In the genomic region with DNA sequence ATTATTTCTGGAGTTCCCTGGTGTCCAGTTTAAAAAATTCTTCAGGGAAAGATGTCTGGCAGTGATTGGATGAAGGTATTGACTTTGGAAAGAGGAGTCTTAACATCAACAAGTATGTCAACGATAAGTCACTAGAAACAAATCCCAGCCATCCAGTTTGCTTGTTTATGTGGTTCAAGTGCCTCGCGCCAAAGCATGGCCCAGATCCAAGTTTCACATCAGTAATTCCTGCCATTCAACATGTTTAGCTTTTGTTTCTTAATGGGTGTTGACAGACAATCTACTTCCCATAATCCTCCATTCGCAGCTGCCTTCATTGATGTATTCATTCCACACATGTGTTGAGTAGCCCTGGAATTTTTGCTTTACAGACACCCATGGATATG, we compare ENCODE assay signal across 10 cellular contexts.
DNase-seq lines count a peak whose midpoint lies in the region; ATAC-seq, FAIRE-seq and TF ChIP-seq lines count a peak whose summit lies in the region.
"Had no signal": no experiment of that assay in that cellular context is flagged by ENCODE, and none has a peak within 500 bp of the region (broad histone marks: within the 10 kb centered on the region; RNA-seq: fewer than 3 reads in every experiment).

No MANE protein-coding gene starts in this region.

- POLR2A ChIA-PET in A549 (lab: Yijun Ruan, JAX), result no interaction called here

- TF ChIP-seq POLR2A in A549 (IDR thresholded peaks at IDR 0.05; ENCODE audit: low read length), result no peak

- H3K4me1 ChIP-seq in A549, result peaks cover 79% of the 10 kb centered on the region

- WGBS in A549 (ENCODE audit: missing lambda C conversion rate), result 19% methylated on average over 4 of the region's 4 CpGs

- no peak for TF ChIP-seq RAD21 in A549 (conservative IDR thresholded peaks at IDR 0.05 in 1 of 2, IDR thresholded peaks at IDR 0.05 in 1 of 2)

- H3K4me2 ChIP-seq in A549, result peak overlapping the region; percentile 64

- CTCF ChIA-PET in A549 (lab: Yijun Ruan, JAX), result interaction anchor here (1.9 kb wide), 1 partner anchor 100 kb away, joined by 8 read pairs; no protein-coding TSS in a partner anchor

- no peak overlapping the region for H3K4me3 ChIP-seq in A549

- TF ChIP-seq EP300 in A549 (IDR thresholded peaks at IDR 0.05), result no peak

- no peak for TF ChIP-seq CTCF in A549 (IDR thresholded peaks at IDR 0.05)

- FAIRE-seq in A549 (lab: Jason Lieb, UNC), result no peak

- H3K36me3 ChIP-seq in KOPT-K1 (ENCODE audit: insufficient read depth, low read length), result peaks cover 9% of the 10 kb centered on the region

- no peak for ATAC-seq in A549
- no peak for ATAC-seq in HG03175 (IDR thresholded peaks at IDR 0.05; ENCODE audit: unreplicated experiment)

- no peaks in the 10 kb centered on the region for H3K9me3 ChIP-seq in A549
- H3K9me3 ChIP-seq in KOPT-K1 (ENCODE audit: insufficient read depth, low read length, poor library complexity, severe bottlenecking), result no peaks in the 10 kb centered on the region

- DNase-seq in A549 (ENCODE audit: low read depth in 1 of 2, low spot score in 1 of 2) (peak in 1 of 2 experiments; percentile 54), RPMI8226 (peak; percentile 82), kidney glomerular epithelial cell (lab: John Stamatoyannopoulos, UW) (peak; percentile 79), HuH-7.5 (ENCODE audit: low spot score) (no peak), LoVo (ENCODE audit: low spot score) (no peak)
- no peak for DNase-seq in stimulated activated naive CD4-positive, alpha-beta T cell treated with Interleukin-2 at 50 U/mL for 16 hours (lab: John Stamatoyannopoulos, UW)
- DNase-seq: activated CD4-positive, alpha-beta T cell treated with anti-CD3 and anti-CD28 coated beads, Interleukin-2, amount 50 U/mL, for 48 hours; posterior cingulate gyrus had no signal

- H3K27ac ChIP-seq in A549, result peak overlapping the region; percentile 76 to 91; a peak in 4 of 6 replicates
- peak overlapping the region; percentile 71 for H3K27ac ChIP-seq in KOPT-K1 (ENCODE audit: low read depth, low read length, poor library complexity, severe bottlenecking)

TF ChIP-seq in A549, 52 proteins besides CTCF, POLR2A, EP300 and RAD21:
- TF ChIP-seq FOSL2 (IDR thresholded peaks at IDR 0.05) (no peak), FOSL2 (CRISPR knock-in tag; IDR thresholded peaks at IDR 0.05) (peak; percentile 30; the same call in 1 of the 2 replicates), CHD4 (IDR thresholded peaks at IDR 0.05; ENCODE audit: borderline replicate concordance) (no peak), GATA3 (IDR thresholded peaks at IDR 0.05; ENCODE audit: borderline replicate concordance) (peak; percentile 54; the same call in 1 of the 2 replicates), FOXS1 (CRISPR knock-in tag; IDR thresholded peaks at IDR 0.05) (peak; percentile 85; the same call in 1 of the 2 replicates)

Comparison
In these comparisons a context has a peak if more than half of its experiments do, and no peak if none do; other contexts are left out.
1. DNase-seq: peak in RPMI8226 (single experiment) and kidney glomerular epithelial cell (single experiment); none in HuH-7.5 (single experiment), stimulated activated naive CD4-positive, alpha-beta T cell treated with Interleukin-2 at 50 U/mL for 16 hours (single experiment) and LoVo (single experiment).